In genomic region chr10:114266521-114266920, GRCh38 we compare ENCODE assay signal across 17 cellular contexts. TPM values are rescaled to one million over a fixed set of nuclear protein-coding genes. Genes with fewer than 3 reads are reported as not detected.
A peak's percentile ranks its signal among the peaks of the same experiment; 100 is the strongest.
DNase-seq lines count a peak whose midpoint lies in the region; ATAC-seq and TF ChIP-seq lines count a peak whose summit lies in the region.
"Had no signal": no experiment of that assay in that cellular context is flagged by ENCODE, and none has a peak within 500 bp of the region (broad histone marks: within the 10 kb centered on the region; RNA-seq: fewer than 3 reads in every experiment).

No MANE protein-coding gene starts in this region.

- H3K9me3 ChIP-seq in right cardiac atrium (ENCODE audit: control insufficient read depth, low read length) (no peaks in the 10 kb centered on the region), upper lobe of left lung (no peaks in the 10 kb centered on the region)
- H3K9me3 ChIP-seq: A549, testis had no signal

- 18% methylated on average over 5 of the region's 5 CpGs for WGBS in right cardiac atrium
- 25 to 26% methylated on average over 5 of the region's 5 CpGs for WGBS in upper lobe of left lung, 2 donors

- H3K27me3 ChIP-seq in right cardiac atrium (ENCODE audit: control insufficient read depth, insufficient read depth), result no peaks in the 10 kb centered on the region
- H3K27me3 ChIP-seq in upper lobe of left lung, result no peaks in the 10 kb centered on the region
- H3K27me3 ChIP-seq: testis had no signal

- peak; percentile 73 to 79 for ATAC-seq in right cardiac atrium
- peak; percentile 48 to 68 for ATAC-seq in upper lobe of left lung (ENCODE audit: low FRiP score in 2 of 2)
- no peak for ATAC-seq in GM18502 (IDR thresholded peaks at IDR 0.05; ENCODE audit: poor library complexity, unreplicated experiment)
- ATAC-seq: naive thymus-derived CD4-positive, alpha-beta T cell had no signal

- H3K4me1 ChIP-seq in right cardiac atrium (ENCODE audit: control insufficient read depth, insufficient read depth, low read length), result peaks cover 3% of the 10 kb centered on the region
- peaks cover 5 to 22% (median 8%) of the 10 kb centered on the region in 4 donors for H3K4me1 ChIP-seq in upper lobe of left lung
- H3K4me1 ChIP-seq: testis had no signal

- no peak for TF ChIP-seq EP300 in upper lobe of left lung (IDR thresholded peaks at IDR 0.05)

- DNase-seq in SIG-M5 treated with dmso at 0.1 percent for 504 hours (lab: John Stamatoyannopoulos, UW; ENCODE audit: unreplicated experiment) (peak; percentile 6), SIG-M5 (lab: John Stamatoyannopoulos, UW) (no peak), amniotic epithelial cell (ENCODE audit: low read depth) (peak; percentile 70), right cardiac atrium (peak in 1 of 3 donors; percentile 75), upper lobe of left lung (peak in 1 of 2 donors; percentile 66), epidermal melanocyte (ENCODE audit: insufficient read length, low spot score) (no peak)
- no peak for DNase-seq in activated CD4-positive, alpha-beta T cell treated with anti-CD3 and anti-CD28 coated beads, Interleukin-2, amount 50 U/mL, for 4 hours
- DNase-seq: cerebellar nuclear complex; GF-D8; HCEC 1CT; naive thymus-derived CD4-positive, alpha-beta T cell; NCI-H510A; stimulated activated CD4-positive, alpha-beta T cell treated with anti-CD3 and anti-CD28 coated beads, Interleukin-2, amount 100 ng/mL, for 48 hours; testis had no signal

- peak overlapping the region; percentile 30 for H3K27ac ChIP-seq in right cardiac atrium (ENCODE audit: low read length)
- H3K27ac ChIP-seq in upper lobe of left lung, result no peak overlapping the region
- H3K27ac ChIP-seq: testis had no signal

- TF ChIP-seq CTCF in upper lobe of left lung (IDR thresholded peaks at IDR 0.05), result no peak

- H3K4me3 ChIP-seq in right cardiac atrium (ENCODE audit: low read length), result no peak overlapping the region
- no peak overlapping the region for H3K4me3 ChIP-seq in upper lobe of left lung
- H3K4me3 ChIP-seq: A549, testis had no signal

- no peak for TF ChIP-seq POLR2A in upper lobe of left lung (IDR thresholded peaks at IDR 0.05)

- no peaks in the 10 kb centered on the region for H3K36me3 ChIP-seq in upper lobe of left lung

- intact Hi-C loops in right cardiac atrium (cut with DNase I), result no loop called here

RNA-seq across cellular contexts. Expression of gene VWA2, which starts 27.5 kb away (rescaled TPM):
- total RNA-seq in right cardiac atrium (not detected), upper lobe of left lung (10 to 100 TPM in 4 of 6 donors, 1 to 10 TPM in 2; 8.3 to 17.8 (median 12.4) TPM)
- polyA plus RNA-seq in right cardiac atrium, result not detected
- total RNA-seq: T-helper 2 cell treated with Interferon-gamma antibody and Interleukin-4, amounts not matched to agents 100 ng/mL and 5 ng/mL, for 36 hours had no signal
- polyA plus RNA-seq: A549; naive thymus-derived CD4-positive, alpha-beta T cell had no signal

Comparison
In these comparisons a context has a peak if more than half of its experiments do, and no peak if none do; other contexts are left out.
1. DNase-seq: peak in SIG-M5 treated with dmso at 0.1 percent for 504 hours (single experiment) and amniotic epithelial cell (single experiment); none in SIG-M5 (single experiment), activated CD4-positive, alpha-beta T cell treated with anti-CD3 and anti-CD28 coated beads, Interleukin-2, amount 50 U/mL, for 4 hours (0 of 2) and epidermal melanocyte (single experiment).
2. RNA of gene VWA2, which starts 27.5 kb away (total RNA-seq): 8.3 to 17.8 TPM in upper lobe of left lung; not detected in right cardiac atrium; every median in the first group is over 4 times any median in the second.